In genomic region chr5:142881076-142881466, GRCh38 we compare ENCODE assay signal across 8 cellular contexts.
DNase-seq lines count a peak whose midpoint lies in the region; ATAC-seq, FAIRE-seq and TF ChIP-seq lines count a peak whose summit lies in the region.

No MANE protein-coding gene starts in this region.

- peak; percentile 65 for DNase-seq in AG04449 (ENCODE audit: low read depth, low spot score)
- peak; percentile 23 for DNase-seq in OCI-LY7 (ENCODE audit: low spot score)
- DNase-seq in left ventricle myocardium inferior, result no peak
- no peak for DNase-seq in kidney
- no peak for DNase-seq in DMS153 (lab: John Stamatoyannopoulos, UW)
- no peak for DNase-seq in osteocyte (ENCODE audit: extremely low spot score, unreplicated experiment)

- no peaks in the 10 kb centered on the region for H3K27me3 Mint-ChIP-seq in osteocyte (ENCODE audit: unreplicated experiment)

- no peaks in the 10 kb centered on the region for H3K27me3 ChIP-seq in left ventricle myocardium inferior (ENCODE audit: low read depth)

- no peak for FAIRE-seq in kidney (lab: Jason Lieb, UNC)

- intact Hi-C loops in OCI-LY7 (cut with micrococcal nuclease; ENCODE audit: unreplicated experiment), result loop anchor here (5.0 kb wide), 1 partner anchor 224 kb away; no protein-coding TSS in a partner anchor
- intact Hi-C loops in left ventricle myocardium inferior (cut with micrococcal nuclease), result loop anchor here (2.0 kb wide), 1 partner anchor 164 kb away; no protein-coding TSS in a partner anchor
- intact Hi-C loops in kidney (cut with DNase I), result no loop called here

- no peaks in the 10 kb centered on the region for H3K9me2 ChIP-seq in OCI-LY7 (ENCODE audit: insufficient read depth, low read length)

- no peaks in the 10 kb centered on the region; the same call in 1 of the 2 replicates for H4K20me1 ChIP-seq in OCI-LY7 (ENCODE audit: insufficient read depth, low read length)

- ATAC-seq in GM21825 (IDR thresholded peaks at IDR 0.05; ENCODE audit: unreplicated experiment), result peak; percentile 67
- no peak for ATAC-seq in GM21529 (IDR thresholded peaks at IDR 0.05; ENCODE audit: unreplicated experiment)

- H3K27ac ChIP-seq in OCI-LY7 (ENCODE audit: low read depth, low read length, poor library complexity, severe bottlenecking) (no peak overlapping the region), left ventricle myocardium inferior (replicated peaks) (peak overlapping the region; percentile 81), kidney (ENCODE audit: low read depth in 2 of 2, low read length in 2 of 2) (no peak overlapping the region)

- no peak overlapping the region for H3K27ac Mint-ChIP-seq in osteocyte (ENCODE audit: unreplicated experiment)

- H3K4me3 ChIP-seq in AG04449 (ENCODE audit: low read depth, low read length) (no peak overlapping the region), OCI-LY7 (ENCODE audit: low read depth, low read length, poor library complexity, severe bottlenecking) (no peak overlapping the region), left ventricle myocardium inferior (no peak overlapping the region), kidney (ENCODE audit: low read length in 2 of 2) (no peak overlapping the region)

- H3K9me3 Mint-ChIP-seq in osteocyte (ENCODE audit: unreplicated experiment), result no peaks in the 10 kb centered on the region

- H3K36me3 Mint-ChIP-seq in osteocyte (ENCODE audit: unreplicated experiment), result no peaks in the 10 kb centered on the region

- no peak overlapping the region for H3K4me3 Mint-ChIP-seq in osteocyte (ENCODE audit: unreplicated experiment)

- no peaks in the 10 kb centered on the region for H3K9me3 ChIP-seq in OCI-LY7 (ENCODE audit: low read length)
- no peaks in the 10 kb centered on the region for H3K9me3 ChIP-seq in left ventricle myocardium inferior (replicated peaks)
- no peaks in the 10 kb centered on the region for H3K9me3 ChIP-seq in kidney (ENCODE audit: control insufficient read depth in 1 of 2, low read length in 2 of 2)

- peaks cover 18% of the 10 kb centered on the region for H3K4me1 Mint-ChIP-seq in osteocyte (ENCODE audit: unreplicated experiment)

- CTCF ChIA-PET in AG04449 (lab: Yijun Ruan, JAX) (interaction anchor here (0.7 to 27.9 kb wide), 46 partner anchors 8 to 272 kb away, joined by 3 to 2759 read pairs (median 5); partner anchors contain the start of gene ARHGAP26), OCI-LY7 (lab: Charles Lee; ENCODE audit: unreplicated experiment) (no interaction called here)

- H3K4me1 ChIP-seq in OCI-LY7 (ENCODE audit: insufficient read depth, low read length, poor library complexity, severe bottlenecking) (no peaks in the 10 kb centered on the region), left ventricle myocardium inferior (peaks cover 77% of the 10 kb centered on the region), kidney (ENCODE audit: control insufficient read depth in 1 of 2, insufficient read depth in 1 of 2, low read depth in 1 of 2, low read length in 2 of 2) (peaks cover 4 to 7% of the 10 kb centered on the region in 2 donors)

- H3K4me2 ChIP-seq in OCI-LY7 (ENCODE audit: low read length), result no peak overlapping the region

- TF ChIP-seq CTCF in AG04449 (IDR thresholded peaks at IDR 0.05; ENCODE audit: insufficient read depth, low read length, missing control alignments), result no peak
- no peak for TF ChIP-seq CTCF in OCI-LY7 (conservative IDR thresholded peaks at IDR 0.05; ENCODE audit: low read length)
- TF ChIP-seq CTCF in left ventricle myocardium inferior (IDR thresholded peaks at IDR 0.05; ENCODE audit: borderline replicate concordance), result no peak
- TF ChIP-seq CTCF in kidney (IDR thresholded peaks at IDR 0.05; ENCODE audit: borderline replicate concordance, extremely low read depth, insufficient read depth), result no peak
- TF ChIP-seq CTCF in osteocyte (IDR thresholded peaks at IDR 0.05), result no peak

- no TSS peak for BruUV-seq in OCI-LY7 (replicated peaks; lab: Mats Ljungman, UMichigan)

- no peak overlapping the region for H2AFZ ChIP-seq in OCI-LY7 (ENCODE audit: low read length)

- H3K79me2 ChIP-seq in OCI-LY7 (ENCODE audit: insufficient read depth, low read depth, low read length), result no peaks in the 10 kb centered on the region

- no peak overlapping the region for H3K9ac ChIP-seq in kidney (ENCODE audit: low read length in 2 of 2)

- POLR2A ChIA-PET in AG04449 (lab: Yijun Ruan, JAX) (no interaction called here), OCI-LY7 (lab: Charles Lee) (interaction anchor here (1.3 kb wide), 1 partner anchor 173 kb away, joined by 4 read pairs; no protein-coding TSS in a partner anchor)

- H3K36me3 ChIP-seq in OCI-LY7 (ENCODE audit: insufficient read depth, low read length), result no peaks in the 10 kb centered on the region
- peaks cover 15% of the 10 kb centered on the region for H3K36me3 ChIP-seq in left ventricle myocardium inferior
- H3K36me3 ChIP-seq in kidney (ENCODE audit: control insufficient read depth in 1 of 2, insufficient read depth in 2 of 2, low read length in 2 of 2), result no peaks in the 10 kb centered on the region

Comparison
In these comparisons a context has a peak if more than half of its experiments do, and no peak if none do; other contexts are left out.
1. DNase-seq: peak in AG04449 (single experiment) and OCI-LY7 (single experiment); none in left ventricle myocardium inferior (single experiment), kidney (single experiment), DMS153 (single experiment) and osteocyte (single experiment).